2 cellular contexts compared by ENCODE assay signal in genomic region chr14:105503296-105503640, GRCh38.
TF ChIP-seq lines count a peak whose summit lies in the region.

No MANE protein-coding gene starts in this region.

TF ChIP-seq in SK-N-SH, 30 proteins besides CTCF, POLR2A, EP300 and RAD21:
- TF ChIP-seq REST (IDR thresholded peaks at IDR 0.05; ENCODE audit: low read depth, low read length) (no peak), FOXJ3 (CRISPR knock-in tag; IDR thresholded peaks at IDR 0.05) (no peak), TAF1 (IDR thresholded peaks at IDR 0.05; ENCODE audit: borderline replicate concordance, low read depth, low read length) (no peak), GATA2 (CRISPR knock-in tag; IDR thresholded peaks at IDR 0.05) (no peak), SMC3 (IDR thresholded peaks at IDR 0.05; ENCODE audit: low read depth, low read length) (no peak), FOXM1 (IDR thresholded peaks at IDR 0.05; ENCODE audit: low read depth) (no peak), GABPA (IDR thresholded peaks at IDR 0.05; ENCODE audit: low read depth) (no peak), SIN3A (IDR thresholded peaks at IDR 0.05; ENCODE audit: borderline replicate concordance, low read depth, low read length) (no peak), EZH2phosphoT487 (IDR thresholded peaks at IDR 0.05; ENCODE audit: borderline replicate concordance, low read depth) (no peak)

TF ChIP-seq in SK-N-SH treated with all-trans-retinoic acid at 6 μM for 48 hours, 23 proteins besides CTCF, POLR2A, EP300 and RAD21 (continued from another document):
- TF ChIP-seq POU6F1 (CRISPR knock-in tag; IDR thresholded peaks at IDR 0.05; ENCODE audit: borderline replicate concordance, low read depth): no peak
- TF ChIP-seq TOX (CRISPR knock-in tag; IDR thresholded peaks at IDR 0.05; ENCODE audit: borderline replicate concordance): no peak
- TF ChIP-seq GLIS3 (CRISPR knock-in tag; IDR thresholded peaks at IDR 0.05): no peak
TF ChIP-seq in SK-N-SH treated with all-trans-retinoic acid at 6 μM for 48 hours: peak in this region for 0.
